ENCODE assay signal across 8 cellular contexts in the genomic region with DNA sequence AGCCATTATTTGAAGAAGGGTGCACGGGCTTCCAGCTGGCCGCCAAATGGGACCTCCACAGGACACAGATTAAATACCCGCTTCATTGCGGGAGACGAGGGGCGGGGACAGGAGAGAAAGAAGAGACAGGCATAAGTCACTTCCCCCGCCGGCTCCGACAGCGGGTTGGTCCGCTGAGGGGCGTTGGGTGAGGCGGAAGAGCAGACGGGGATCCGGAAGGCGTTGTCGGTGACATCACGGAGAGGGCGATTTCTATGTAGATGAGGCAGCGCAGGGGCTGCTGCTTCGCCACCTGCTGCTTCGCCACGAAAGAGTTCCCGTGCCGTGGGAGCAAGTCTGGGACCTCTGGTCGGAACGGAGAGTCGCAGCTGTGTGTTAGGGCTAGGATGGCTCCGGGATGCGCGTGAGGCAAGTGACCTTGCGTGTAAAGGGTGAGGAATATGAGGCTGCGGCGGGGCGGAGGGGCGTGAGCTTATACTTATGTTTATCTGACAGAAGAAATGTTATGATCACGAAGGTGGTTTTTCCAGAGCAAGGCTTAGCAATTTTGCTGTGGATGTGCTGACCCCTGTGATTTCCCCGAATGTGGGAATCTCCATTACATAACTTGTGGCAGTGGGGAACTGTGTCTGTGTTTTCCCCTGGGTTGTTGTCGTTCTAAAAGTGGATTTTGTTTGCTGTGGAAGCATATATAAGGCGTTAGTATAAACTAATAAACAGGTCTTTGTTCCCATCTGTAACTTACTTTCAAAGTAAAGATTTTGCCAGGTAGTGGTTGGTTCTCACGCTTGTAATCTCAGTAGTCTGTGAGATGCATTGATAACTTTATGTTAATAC. TPM values are rescaled to one million over a fixed set of nuclear protein-coding genes. Genes with fewer than 3 reads are reported as not detected.
A peak's percentile ranks its signal among the peaks of the same experiment; 100 is the strongest.
DNase-seq lines count a peak whose midpoint lies in the region; ATAC-seq and TF ChIP-seq lines count a peak whose summit lies in the region.
"Not testable (repeated sequence)": the region's sequence is repeated elsewhere in the genome, so short reads cannot be mapped to it uniquely, and the experiment has no call there.

No MANE protein-coding gene starts in this region.

- POLR2A ChIA-PET in MCF 10A (lab: Yijun Ruan, JAX): interaction anchor here (0.8 kb wide), 1 partner anchor 27 kb away, joined by 3 read pairs; no protein-coding TSS in a partner anchor

- peak overlapping the region; percentile 98 for H3K27ac Mint-ChIP-seq in MCF 10A (ENCODE audit: low read depth, unreplicated experiment)

- H3K4me1 Mint-ChIP-seq in MCF 10A (ENCODE audit: insufficient read depth, unreplicated experiment): not testable (repeated sequence)

- H3K4me3 ChIP-seq in WERI-Rb-1 (ENCODE audit: low read depth, low read length): peak overlapping the region; percentile 39
- peak overlapping the region; percentile 43 for H3K4me3 ChIP-seq in iPS-15b (ENCODE audit: low read depth, low read length)
- H3K4me3 ChIP-seq in gastrocnemius medialis: peak overlapping the region; percentile 50 to 61 (median 55)

- H3K27ac ChIP-seq in WERI-Rb-1 (peak overlapping the region; percentile 99), gastrocnemius medialis (peak overlapping the region; percentile 60 to 77 (median 72))

- CTCF ChIA-PET in MCF 10A (lab: Yijun Ruan, JAX): not testable (repeated sequence)

- BruUV-seq in MCF 10A (replicated peaks; lab: Mats Ljungman, UMichigan): TSS peak; percentile 100

- not testable (repeated sequence) for H3K9me3 Mint-ChIP-seq in MCF 10A (ENCODE audit: unreplicated experiment)

- peak overlapping the region; percentile 76 for H3K4me3 Mint-ChIP-seq in MCF 10A (ENCODE audit: unreplicated experiment)

- H3K27me3 Mint-ChIP-seq in MCF 10A (ENCODE audit: insufficient read depth, unreplicated experiment): not testable (repeated sequence)

- not testable (repeated sequence) for H3K27me3 ChIP-seq in WERI-Rb-1 (ENCODE audit: insufficient read depth, low read depth, severe bottlenecking); iPS-15b (ENCODE audit: control insufficient read depth, insufficient read depth, low read length); gastrocnemius medialis

- TF ChIP-seq POLR2A in gastrocnemius medialis (IDR thresholded peaks at IDR 0.05): peak in 1 of 2 donors; percentile 9

- not testable (repeated sequence) for H3K9me3 ChIP-seq in WERI-Rb-1 (ENCODE audit: severe bottlenecking); iPS-15b (ENCODE audit: control insufficient read depth, insufficient read depth, low read length); gastrocnemius medialis

- DNase-seq in 8988T: peak; percentile 40
- peak; percentile 80 for DNase-seq in NCI-H2196 (lab: John Stamatoyannopoulos, UW; ENCODE audit: unreplicated experiment)
- peak; percentile 100 for DNase-seq in WERI-Rb-1
- DNase-seq in MCF 10A (ENCODE audit: unreplicated experiment): peak; percentile 98
- DNase-seq in gastrocnemius medialis: peak; percentile 73 to 83

- not testable (repeated sequence) for H3K36me3 Mint-ChIP-seq in MCF 10A (ENCODE audit: insufficient read depth, unreplicated experiment)

- not testable (repeated sequence) for H3K4me1 ChIP-seq in iPS-15b (ENCODE audit: control insufficient read depth, insufficient read depth, low read length); gastrocnemius medialis

- peak overlapping the region; percentile 97 for H3K9ac ChIP-seq in iPS-15b (ENCODE audit: low read depth, low read length)

- not testable (repeated sequence) for TF ChIP-seq CTCF in WERI-Rb-1 (IDR thresholded peaks at IDR 0.05; ENCODE audit: low read depth, low read length); MCF 10A (IDR thresholded peaks at IDR 0.05; ENCODE audit: unreplicated experiment); gastrocnemius medialis (IDR thresholded peaks at IDR 0.05 in 4 of 5, conservative IDR thresholded peaks at IDR 0.05 in 1 of 5)

- ATAC-seq in GM18909 (IDR thresholded peaks at IDR 0.05; ENCODE audit: poor library complexity, unreplicated experiment) (peak; percentile 88), HG03108 (IDR thresholded peaks at IDR 0.05; ENCODE audit: unreplicated experiment) (peak; percentile 84), gastrocnemius medialis (peak; percentile 88)

- intact Hi-C loops in MCF 10A (cut with micrococcal nuclease); gastrocnemius medialis (cut with DNase I; ENCODE audit: low total_unique reads): not testable (repeated sequence)

- not testable (repeated sequence) for H3K36me3 ChIP-seq in WERI-Rb-1; iPS-15b (ENCODE audit: control insufficient read depth, insufficient read depth, low read length); gastrocnemius medialis

- in situ Hi-C loops in gastrocnemius medialis (cut with MboI; ENCODE audit: low sequenced_read_pairs in 4 of 4): not testable (repeated sequence)

RNA-seq across cellular contexts. Expression of gene PPIAL4C, which starts 52.9 kb away (rescaled TPM):
- total RNA-seq in MCF 10A (2022) (not detected in 2 replicates), gastrocnemius medialis (not detected)

Comparison
In these comparisons a context has a peak if more than half of its experiments do, and no peak if none do; other contexts are left out.
1. Peak in every context shown above with its lines: DNase-seq, ATAC-seq, H3K4me3 ChIP-seq and H3K27ac ChIP-seq.
2. DNase-seq: peak in every context shown above with its lines; median percentile 100 in WERI-Rb-1; 98 in MCF 10A; 80 in NCI-H2196; 78 in gastrocnemius medialis; 40 in 8988T.